ENCODE assay signal across 1 cellular context in genomic region chr3:120894285-120894684, GRCh38.
TF ChIP-seq lines count a peak whose summit lies in the region.

No MANE protein-coding gene starts in this region.

TF ChIP-seq in H1, 55 proteins besides CTCF, POLR2A, EP300 and RAD21 (continued from another document):
- no peak for TF ChIP-seq USF2 (IDR thresholded peaks at IDR 0.05; ENCODE audit: low read length)
- no peak for TF ChIP-seq SP2 (IDR thresholded peaks at IDR 0.05; ENCODE audit: low read length)
- TF ChIP-seq EZH2 (IDR thresholded peaks at IDR 0.05; ENCODE audit: low read depth, low read length, severe bottlenecking), result no peak
- no peak for TF ChIP-seq RBBP5 (IDR thresholded peaks at IDR 0.05; ENCODE audit: borderline replicate concordance, low read depth, low read length)
